ENCODE assay signal across 15 cellular contexts in genomic region chr9:131713016-131713415, GRCh38. TPM values are rescaled to one million over a fixed set of nuclear protein-coding genes. Genes with fewer than 3 reads are reported as not detected.
DNase-seq lines count a peak whose midpoint lies in the region; ATAC-seq and TF ChIP-seq lines count a peak whose summit lies in the region.
"Had no signal": no experiment of that assay in that cellular context is flagged by ENCODE, and none has a peak within 500 bp of the region (broad histone marks: within the 10 kb centered on the region; RNA-seq: fewer than 3 reads in every experiment).

No MANE protein-coding gene starts in this region.

- H3K27me3 Mint-ChIP-seq in endothelial cell (ENCODE audit: unreplicated experiment): peaks cover 4% of the 10 kb centered on the region

- H3K36me3 ChIP-seq in parathyroid adenoma (ENCODE audit: control insufficient read depth, insufficient read depth, low read length) (no peaks in the 10 kb centered on the region), mucosa of descending colon (ENCODE audit: low read depth) (no peaks in the 10 kb centered on the region)

- H3K27ac Mint-ChIP-seq in endothelial cell (ENCODE audit: unreplicated experiment): peak overlapping the region; percentile 99

- TF ChIP-seq CTCF in endothelial cell (IDR thresholded peaks at IDR 0.05; ENCODE audit: unreplicated experiment) (no peak), parathyroid adenoma (IDR thresholded peaks at IDR 0.05) (no peak), mucosa of descending colon (IDR thresholded peaks at IDR 0.05) (no peak)

- H3K4me3 Mint-ChIP-seq in endothelial cell (ENCODE audit: unreplicated experiment): no peak overlapping the region

- H3K4me2 ChIP-seq in parathyroid adenoma (ENCODE audit: low read length): no peak overlapping the region
- H3K4me2 ChIP-seq: KMS-11 had no signal

- H3K27ac ChIP-seq in right cardiac atrium (ENCODE audit: low read length): peak overlapping the region; percentile 89
- H3K27ac ChIP-seq in parathyroid adenoma: peak overlapping the region; percentile 56
- H3K27ac ChIP-seq: KMS-11 had no signal

- no peak overlapping the region for H2AFZ ChIP-seq in parathyroid adenoma

- H3K9me3 ChIP-seq in right cardiac atrium (ENCODE audit: control insufficient read depth, low read length) (no peaks in the 10 kb centered on the region), parathyroid adenoma (ENCODE audit: control insufficient read depth, low read length) (no peaks in the 10 kb centered on the region), mucosa of descending colon (no peaks in the 10 kb centered on the region)

- 87% methylated on average over 8 of the region's 8 CpGs for WGBS in right cardiac atrium

- peaks cover 24% of the 10 kb centered on the region for H3K4me1 ChIP-seq in right cardiac atrium (ENCODE audit: control insufficient read depth, insufficient read depth, low read length)
- H3K4me1 ChIP-seq in parathyroid adenoma: no peaks in the 10 kb centered on the region
- H3K4me1 ChIP-seq in mucosa of descending colon (ENCODE audit: low read depth): peaks cover 8% of the 10 kb centered on the region

- H3K4me3 ChIP-seq in right cardiac atrium (ENCODE audit: low read length) (no peak overlapping the region), parathyroid adenoma (ENCODE audit: low read depth, low read length) (no peak overlapping the region), mucosa of descending colon (no peak overlapping the region)

- ATAC-seq in right cardiac atrium: no peak
- ATAC-seq in left cardiac atrium: no peak
- no peak for ATAC-seq in mucosa of descending colon
- ATAC-seq: HCT116 had no signal

- DNase-seq in right cardiac atrium (no peak), left cardiac atrium (no peak), endothelial cell (ENCODE audit: low spot score) (no peak), NCI-H1417 (lab: John Stamatoyannopoulos, UW) (no peak), GF-D8 (lab: John Stamatoyannopoulos, UW) (no peak), DMS79 (lab: John Stamatoyannopoulos, UW) (no peak), mucosa of descending colon (no peak)
- DNase-seq: activated CD8-positive, alpha-beta memory T cell treated with anti-CD3 and anti-CD28 coated beads, Interleukin-2, amount 50 U/mL, for 4 hours; C1 segment of cervical spinal cord; nucleus accumbens; stimulated activated CD4-positive, alpha-beta T cell treated with anti-CD3 and anti-CD28 coated beads, Interleukin-4, amount 100 ng/mL, for 24 hours; substantia nigra had no signal

- intact Hi-C loops in right cardiac atrium (cut with DNase I): no loop called here
- intact Hi-C loops in left cardiac atrium (cut with DNase I): no loop called here
- intact Hi-C loops in mucosa of descending colon (cut with DNase I, micrococcal nuclease): no loop called here

- no peak overlapping the region for H3K9ac ChIP-seq in parathyroid adenoma
- H3K9ac ChIP-seq: KMS-11 had no signal

- H3K9me3 Mint-ChIP-seq in endothelial cell (ENCODE audit: unreplicated experiment): no peaks in the 10 kb centered on the region

- H3K36me3 Mint-ChIP-seq in endothelial cell (ENCODE audit: low read depth, unreplicated experiment): peaks cover 21% of the 10 kb centered on the region

- peaks cover 4% of the 10 kb centered on the region for H3K79me2 ChIP-seq in parathyroid adenoma

- H3K27me3 ChIP-seq in right cardiac atrium (ENCODE audit: control insufficient read depth, insufficient read depth): no peaks in the 10 kb centered on the region
- H3K27me3 ChIP-seq in parathyroid adenoma (ENCODE audit: control insufficient read depth, insufficient read depth, low read length): no peaks in the 10 kb centered on the region

- peaks cover 80% of the 10 kb centered on the region for H3K4me1 Mint-ChIP-seq in endothelial cell (ENCODE audit: unreplicated experiment)

RNA-seq across cellular contexts. Expression of gene RAPGEF1, which starts 26.9 kb away (rescaled TPM):
- total RNA-seq in right cardiac atrium: 100 to 1,000 TPM in 1 of 4 donors, 10 to 100 TPM in 3; 82.3 to 100 (median 93.0) TPM
- 58.5 TPM for polyA plus RNA-seq in right cardiac atrium
- total RNA-seq in left cardiac atrium: 100 to 1,000 TPM; 108 to 109 TPM
- total RNA-seq in endothelial cell (ENCODE audit: unreplicated experiment): 226 TPM
- 100 to 1,000 TPM in 1 of 3 donors, 10 to 100 TPM in 2; 67.1 to 103 (median 84.2) TPM for total RNA-seq in mucosa of descending colon
